In the genomic region with DNA sequence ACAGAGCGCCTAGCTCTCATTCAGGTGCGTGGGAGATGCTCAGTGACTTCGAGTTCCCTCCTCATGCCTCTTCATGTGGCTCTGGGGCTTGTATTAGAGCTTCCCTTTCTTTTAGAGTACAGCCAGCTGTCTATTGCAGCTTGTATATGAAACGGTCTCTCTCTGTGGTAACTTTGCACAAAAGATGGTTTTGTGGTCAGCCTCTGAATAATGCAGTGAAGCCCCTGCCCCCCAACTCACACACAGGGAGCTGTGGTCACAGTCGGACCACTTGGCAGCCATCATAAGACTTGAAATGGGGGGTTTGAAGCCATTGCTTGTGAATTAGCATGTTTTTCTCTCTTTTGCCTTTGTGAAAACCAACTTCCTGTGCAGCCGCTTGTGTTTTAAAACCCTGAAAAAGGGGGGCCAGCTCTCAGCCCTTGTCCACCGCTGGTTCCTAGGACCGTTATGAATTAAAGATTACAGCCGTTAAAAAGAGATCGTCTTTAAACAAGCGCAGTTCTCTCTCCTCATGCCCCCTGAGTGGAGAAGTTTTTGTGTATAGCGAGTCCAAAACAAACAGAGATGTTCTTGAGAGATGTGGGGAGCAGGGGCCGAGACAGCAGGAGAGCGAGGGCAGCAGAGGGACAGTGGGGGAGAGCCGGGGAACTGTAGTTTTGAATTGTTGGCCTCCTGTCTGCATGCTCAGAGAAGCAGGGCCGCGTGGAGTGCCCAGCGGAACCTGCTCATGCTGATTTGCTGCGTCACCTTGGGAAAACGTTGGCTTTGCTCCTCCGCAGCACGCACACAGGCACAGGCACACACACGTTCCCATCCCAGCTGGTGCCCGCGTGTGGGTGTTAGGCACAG, we compare ENCODE assay signal across 8 cellular contexts.
DNase-seq lines count a peak whose midpoint lies in the region; ATAC-seq and TF ChIP-seq lines count a peak whose summit lies in the region.

No MANE protein-coding gene starts in this region.

- no peak overlapping the region for H3K4me3 ChIP-seq in AG04450 (ENCODE audit: low read depth, low read length)
- no peak overlapping the region for H3K4me3 ChIP-seq in heart right ventricle
- H3K4me3 ChIP-seq in testis: no peak overlapping the region

- H3K4me1 ChIP-seq in heart right ventricle: peaks cover 0 to 67% (median 39%) of the 10 kb centered on the region in 9 donors
- H3K4me1 ChIP-seq in testis: peaks cover 17% of the 10 kb centered on the region

- DNase-seq in AG04450 (ENCODE audit: low read depth, low spot score) (no peak), heart right ventricle (no peak), testis (peak; percentile 38), DMS53 treated with DMSO at 0.1 percent for 48 hours (lab: John Stamatoyannopoulos, UW; ENCODE audit: unreplicated experiment) (no peak), NCI-H345 (lab: John Stamatoyannopoulos, UW) (no peak)
- DNase-seq in activated CD4-positive, alpha-beta memory T cell treated with anti-CD3 and anti-CD28 coated beads for 36 hours: peak; percentile 53

- no peaks in the 10 kb centered on the region for H3K27me3 Mint-ChIP-seq in activated CD4-positive, alpha-beta memory T cell treated with anti-CD3 and anti-CD28 coated beads for 36 hours

- peak; percentile 74 for ATAC-seq in HG03139 (IDR thresholded peaks at IDR 0.05; ENCODE audit: unreplicated experiment)
- peak in 6 of 8 donors; percentile 20 to 38 (median 28) for ATAC-seq in heart right ventricle

- H3K27me3 ChIP-seq in AG04450 (ENCODE audit: control insufficient read depth, insufficient read depth, low read length): no peaks in the 10 kb centered on the region
- no peaks in the 10 kb centered on the region for H3K27me3 ChIP-seq in heart right ventricle
- H3K27me3 ChIP-seq in testis: no peaks in the 10 kb centered on the region

- TF ChIP-seq POLR2A in GM19193 (IDR thresholded peaks at IDR 0.05; ENCODE audit: extremely low read depth, insufficient read depth, insufficient read length): peak; percentile 15
- TF ChIP-seq POLR2A in testis (IDR thresholded peaks at IDR 0.05): no peak

- peak overlapping the region; percentile 82 for H3K27ac Mint-ChIP-seq in activated CD4-positive, alpha-beta memory T cell treated with anti-CD3 and anti-CD28 coated beads for 36 hours

- CTCF ChIA-PET in AG04450 (lab: Charles Lee): interaction anchor here (0.6 to 1.3 kb wide), 3 partner anchors 143 to 216 kb away, joined by 3 to 6 read pairs (median 3); no protein-coding TSS in a partner anchor
- CTCF ChIA-PET in activated CD4-positive, alpha-beta memory T cell treated with anti-CD3 and anti-CD28 coated beads for 36 hours (lab: Charles Lee): interaction anchor here (1.0 to 2.4 kb wide), 4 partner anchors 8 to 217 kb away, joined by 3 to 14 read pairs (median 8); no protein-coding TSS in a partner anchor

- H3K4me1 Mint-ChIP-seq in activated CD4-positive, alpha-beta memory T cell treated with anti-CD3 and anti-CD28 coated beads for 36 hours (ENCODE audit: low read depth): peaks cover 78% of the 10 kb centered on the region

- H3K36me3 Mint-ChIP-seq in activated CD4-positive, alpha-beta memory T cell treated with anti-CD3 and anti-CD28 coated beads for 36 hours: peaks cover 8% of the 10 kb centered on the region

- no peaks in the 10 kb centered on the region for H3K36me3 ChIP-seq in heart right ventricle
- no peaks in the 10 kb centered on the region for H3K36me3 ChIP-seq in testis (ENCODE audit: low read depth, missing control alignments)

- H3K27ac ChIP-seq in AG04450 (ENCODE audit: low read depth, low read length) (peak overlapping the region; percentile 52), heart right ventricle (peak overlapping the region in 9 of 10 donors; percentile 25 to 80 (median 56)), testis (peak overlapping the region in 1 of 2 donors; percentile 35)

- no peaks in the 10 kb centered on the region for H3K9me3 Mint-ChIP-seq in activated CD4-positive, alpha-beta memory T cell treated with anti-CD3 and anti-CD28 coated beads for 36 hours

- TF ChIP-seq CTCF in AG04450 (IDR thresholded peaks at IDR 0.05; ENCODE audit: low read depth, low read length): no peak
- no peak for TF ChIP-seq CTCF in heart right ventricle (IDR thresholded peaks at IDR 0.05)
- TF ChIP-seq CTCF in testis (IDR thresholded peaks at IDR 0.05): no peak

- intact Hi-C loops in activated CD4-positive, alpha-beta memory T cell treated with anti-CD3 and anti-CD28 coated beads for 36 hours (cut with micrococcal nuclease): loop anchor here (1.0 kb wide), 1 partner anchor 8 kb away; no protein-coding TSS in a partner anchor
- intact Hi-C loops in heart right ventricle (cut with DNase I): loop anchor here in 1 of 10 donors (10.0 kb wide), 1 partner anchor 380 kb away; no protein-coding TSS in a partner anchor
- intact Hi-C loops in testis (cut with DNase I; ENCODE audit: low total_unique reads): no loop called here

- WGBS in heart right ventricle, 2 donors: 62 to 69% methylated on average over 25 of the region's 25 CpGs
- 32 to 50% methylated on average over 15 to 25 of the region's 25 CpGs for WGBS in testis, 2 donors

- POLR2A ChIA-PET in AG04450 (lab: Yijun Ruan, JAX): interaction anchor here (1.3 kb wide), 2 partner anchors 10 to 19 kb away, joined by 4 to 7 read pairs; no protein-coding TSS in a partner anchor
- POLR2A ChIA-PET in activated CD4-positive, alpha-beta memory T cell treated with anti-CD3 and anti-CD28 coated beads for 36 hours (lab: Charles Lee): interaction anchor here (1.1 to 2.2 kb wide), 2 partner anchors 13 to 37 kb away, joined by 3 to 6 read pairs; no protein-coding TSS in a partner anchor

- H3K9me3 ChIP-seq in AG04450 (ENCODE audit: control insufficient read depth, insufficient read depth, low read length) (no peaks in the 10 kb centered on the region), heart right ventricle (no peaks in the 10 kb centered on the region), testis (no peaks in the 10 kb centered on the region)

- no peak overlapping the region for H3K4me3 Mint-ChIP-seq in activated CD4-positive, alpha-beta memory T cell treated with anti-CD3 and anti-CD28 coated beads for 36 hours

Comparison
In these comparisons a context has a peak if more than half of its experiments do, and no peak if none do; other contexts are left out.
1. DNase-seq: peak in activated CD4-positive, alpha-beta memory T cell treated with anti-CD3 and anti-CD28 coated beads for 36 hours (single experiment) and testis (single experiment); none in AG04450 (single experiment), heart right ventricle (0 of 2), DMS53 treated with DMSO at 0.1 percent for 48 hours (single experiment) and NCI-H345 (single experiment).